7 cellular contexts compared by ENCODE assay signal in the genomic region with DNA sequence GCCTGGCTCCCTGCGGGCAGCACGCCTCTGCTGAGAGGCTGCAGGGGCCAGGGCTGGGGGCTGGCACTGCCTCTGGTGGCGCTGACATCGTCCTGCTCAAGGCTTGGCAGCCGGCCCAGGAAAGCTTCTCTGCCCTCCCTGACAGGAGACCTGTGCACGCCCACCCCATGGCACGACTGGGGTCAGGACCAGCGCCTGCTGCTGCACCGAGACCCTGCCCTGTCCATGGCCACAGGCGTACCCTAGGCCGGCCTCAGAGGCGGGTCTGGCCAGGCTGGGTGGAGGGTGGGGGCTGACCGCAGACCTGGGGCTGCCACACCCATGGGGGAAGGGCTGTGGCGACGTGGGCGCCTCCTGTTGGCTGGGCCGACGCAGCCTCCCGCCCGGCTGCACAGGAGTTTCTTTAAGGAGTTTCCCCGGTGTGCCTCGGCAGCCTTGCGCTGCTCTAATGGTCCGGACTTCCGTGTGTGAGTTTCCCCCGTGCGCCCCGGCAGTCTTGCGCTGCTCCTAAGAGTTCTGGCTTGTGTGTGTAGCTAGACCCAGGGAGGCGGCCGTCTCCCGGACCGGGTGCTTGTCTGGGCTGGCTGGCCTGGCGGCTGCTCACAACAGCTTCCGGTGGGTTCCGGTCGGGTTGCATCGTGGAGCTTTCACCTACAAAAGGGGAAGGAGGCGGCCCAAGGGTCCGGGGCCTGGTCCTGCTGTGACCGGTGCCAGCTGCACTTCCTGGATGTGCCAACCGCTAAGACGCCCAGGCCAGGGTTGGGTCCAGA. TPM values are rescaled to one million over a fixed set of nuclear protein-coding genes. Genes with fewer than 3 reads are reported as not detected.
DNase-seq lines count a peak whose midpoint lies in the region; ATAC-seq and TF ChIP-seq lines count a peak whose summit lies in the region.

No MANE protein-coding gene starts in this region.

- WGBS in ovary, 3 donors = 11 to 20% (median 12%) methylated on average over 22 to 43 of the region's 43 CpGs
- WGBS in tibial nerve, 2 donors = 3 to 15% methylated on average over 11 to 39 of the region's 43 CpGs

- H3K9ac ChIP-seq in OCI-LY1 (ENCODE audit: low read length) = peak overlapping the region; percentile 77

- peak overlapping the region; percentile 95 for H3K27ac Mint-ChIP-seq in activated T-cell treated with anti-CD3 and anti-CD28 coated beads, Interleukin-2, amount 50 U/mL, for 72 hours

- peaks cover 4 to 6% of the 10 kb centered on the region in 2 donors for H3K36me3 Mint-ChIP-seq in activated T-cell treated with anti-CD3 and anti-CD28 coated beads, Interleukin-2, amount 50 U/mL, for 72 hours (ENCODE audit: insufficient read depth in 2 of 2)

- H3K9me3 ChIP-seq in OCI-LY1 (ENCODE audit: low read length) (no peaks in the 10 kb centered on the region), ovary (no peaks in the 10 kb centered on the region), tibial nerve (no peaks in the 10 kb centered on the region)

- no peaks in the 10 kb centered on the region for H3K9me2 ChIP-seq in OCI-LY1 (ENCODE audit: low read depth, low read length)

- H3K27ac ChIP-seq in OCI-LY1 (ENCODE audit: low read depth, low read length, poor library complexity, severe bottlenecking) (peak overlapping the region; percentile 100), ovary (peak overlapping the region; percentile 4 to 60), tibial nerve (peak overlapping the region; percentile 9 to 93 (median 84))

- no peaks in the 10 kb centered on the region for H3K27me3 Mint-ChIP-seq in activated T-cell treated with anti-CD3 and anti-CD28 coated beads, Interleukin-2, amount 50 U/mL, for 72 hours (ENCODE audit: low read depth)

- H3K36me3 ChIP-seq in OCI-LY1 (ENCODE audit: insufficient read depth, low read length) (peaks cover 44% of the 10 kb centered on the region; the same call in 1 of the 2 replicates), ovary (no peaks in the 10 kb centered on the region), tibial nerve (peaks cover 0 to 27% (median 7%) of the 10 kb centered on the region in 3 donors)

- peak; percentile 43 for ATAC-seq in GM18511 (IDR thresholded peaks at IDR 0.05; ENCODE audit: unreplicated experiment)
- ATAC-seq in HG02981 (IDR thresholded peaks at IDR 0.05; ENCODE audit: unreplicated experiment) = peak; percentile 39
- ATAC-seq in activated T-cell treated with anti-CD3 and anti-CD28 coated beads, Interleukin-2, amount 50 U/mL, for 72 hours (replicated peaks in 1 of 2) = peak; percentile 48 to 53

- H3K4me1 ChIP-seq in OCI-LY1 (ENCODE audit: insufficient read depth, low read length, severe bottlenecking) (peaks cover 88% of the 10 kb centered on the region), ovary (ENCODE audit: insufficient read depth) (peaks cover 9% of the 10 kb centered on the region), tibial nerve (peaks cover 0 to 57% (median 38%) of the 10 kb centered on the region in 4 donors)

- H3K4me3 Mint-ChIP-seq in activated T-cell treated with anti-CD3 and anti-CD28 coated beads, Interleukin-2, amount 50 U/mL, for 72 hours = peak overlapping the region; percentile 91 to 92

- DNase-seq in activated T-cell treated with anti-CD3 and anti-CD28 coated beads, Interleukin-2, amount 50 U/mL, for 72 hours = peak; percentile 81 to 84
- DNase-seq in fibroblast of the conjunctiva (ENCODE audit: low read depth) (peak; percentile 36), ovary (peak; percentile 62 to 79 (median 68)), tibial nerve (ENCODE audit: low spot score in 2 of 2) (peak in 1 of 2 donors; percentile 40)

- intact Hi-C loops in ovary (cut with DNase I) = loop anchor here in 1 of 4 donors (10.0 kb wide), 1 partner anchor 236 kb away; no protein-coding TSS in a partner anchor

- peaks cover 45% of the 10 kb centered on the region for H3K4me1 Mint-ChIP-seq in activated T-cell treated with anti-CD3 and anti-CD28 coated beads, Interleukin-2, amount 50 U/mL, for 72 hours (ENCODE audit: low read depth)

- TF ChIP-seq EP300 in ovary (IDR thresholded peaks at IDR 0.05) (no peak), tibial nerve (IDR thresholded peaks at IDR 0.05) (no peak)

- H3K27me3 ChIP-seq in OCI-LY1 (ENCODE audit: insufficient read depth, low read length) (no peaks in the 10 kb centered on the region), ovary (no peaks in the 10 kb centered on the region), tibial nerve (no peaks in the 10 kb centered on the region)

- H3K4me3 ChIP-seq in OCI-LY1 (ENCODE audit: low read depth, low read length, poor library complexity, severe bottlenecking) (peak overlapping the region; percentile 97), ovary (peak overlapping the region; percentile 30), tibial nerve (peak overlapping the region; percentile 15 to 50 (median 48))

- no peak overlapping the region for H2AFZ ChIP-seq in OCI-LY1 (ENCODE audit: low read length)

- peaks cover 23% of the 10 kb centered on the region; the same call in 1 of the 2 replicates for H3F3A ChIP-seq in OCI-LY1 (ENCODE audit: insufficient read depth, low read length)

- no peaks in the 10 kb centered on the region for H3K9me3 Mint-ChIP-seq in activated T-cell treated with anti-CD3 and anti-CD28 coated beads, Interleukin-2, amount 50 U/mL, for 72 hours

- peak; percentile 56 for TF ChIP-seq CTCF in OCI-LY1 (IDR thresholded peaks at IDR 0.05; ENCODE audit: low read length)
- peak in 1 of 3 donors; percentile 17 for TF ChIP-seq CTCF in ovary (IDR thresholded peaks at IDR 0.05)
- TF ChIP-seq CTCF in tibial nerve (IDR thresholded peaks at IDR 0.05) = peak; percentile 25 to 50 (median 40)

- H4K20me1 ChIP-seq in OCI-LY1 (ENCODE audit: insufficient read depth, low read length) = no peaks in the 10 kb centered on the region

- no peak for TF ChIP-seq POLR2A in ovary (IDR thresholded peaks at IDR 0.05)
- TF ChIP-seq POLR2A in tibial nerve (IDR thresholded peaks at IDR 0.05) = no peak

- H3K79me2 ChIP-seq in OCI-LY1 (ENCODE audit: insufficient read depth, low read length) = peaks cover 5% of the 10 kb centered on the region; the same call in 1 of the 2 replicates

- H3K4me2 ChIP-seq in OCI-LY1 (ENCODE audit: low read length) = peak overlapping the region; percentile 77

RNA-seq across cellular contexts. Expression of a gene that starts 4.7 kb away (rescaled TPM):
- total RNA-seq in activated T-cell treated with anti-CD3 and anti-CD28 coated beads, Interleukin-2, amount 50 U/mL, for 72 hours = 100 to 1,000 TPM; 108 to 125 TPM
- total RNA-seq in ovary (10 to 100 TPM; 23.5 to 35.2 (median 27.2) TPM), tibial nerve (10 to 100 TPM; 22.4 to 71.4 (median 27.1) TPM)
- polyA plus RNA-seq in ovary = 10 to 100 TPM in 1 of 2 donors, under 1 TPM in 1; 0.58 to 25.9 TPM

RNA-seq across cellular contexts. Expression of a gene that starts 10.4 kb away (rescaled TPM):
- 10 to 100 TPM; 17.6 to 19.4 TPM for total RNA-seq in activated T-cell treated with anti-CD3 and anti-CD28 coated beads, Interleukin-2, amount 50 U/mL, for 72 hours
- total RNA-seq in ovary (10 to 100 TPM; 18.9 to 31.1 (median 23.0) TPM), tibial nerve (10 to 100 TPM; 36.1 to 66.6 (median 44.8) TPM)
- polyA plus RNA-seq in ovary = 10 to 100 TPM in 1 of 2 donors, under 1 TPM in 1; 0.40 to 23.4 TPM

RNA-seq across cellular contexts. Expression of a gene that starts 19.8 kb away (rescaled TPM):
- total RNA-seq in activated T-cell treated with anti-CD3 and anti-CD28 coated beads, Interleukin-2, amount 50 U/mL, for 72 hours = 1 to 10 TPM; 3.8 to 8.0 TPM
- total RNA-seq in ovary (1 to 10 TPM; 1.8 to 5.6 (median 3.1) TPM), tibial nerve (under 1 TPM in 1 of 4 donors, not detected in 3; 0.30 TPM)
- 1 to 10 TPM in 1 of 2 donors, under 1 TPM in 1; 0.27 to 2.0 TPM for polyA plus RNA-seq in ovary

RNA-seq across cellular contexts. Expression of a gene that starts 54.5 kb away (rescaled TPM):
- total RNA-seq in activated T-cell treated with anti-CD3 and anti-CD28 coated beads, Interleukin-2, amount 50 U/mL, for 72 hours = 10 to 100 TPM; 64.9 to 69.7 TPM
- total RNA-seq in ovary (10 to 100 TPM; 35.9 to 52.2 (median 40.8) TPM), tibial nerve (100 to 1,000 TPM in 1 of 4 donors, 10 to 100 TPM in 3; 72.2 to 127 (median 78.6) TPM)
- 10 to 100 TPM in 1 of 2 donors, 1 to 10 TPM in 1; 7.5 to 42.6 TPM for polyA plus RNA-seq in ovary

Comparison
In these comparisons a context has a peak if more than half of its experiments do, and no peak if none do; other contexts are left out.
1. H3K27ac ChIP-seq: peak in every context shown above with its lines; median percentile 100 in OCI-LY1; 84 in tibial nerve; 32 in ovary.
2. H3K4me3 ChIP-seq: peak in every context shown above with its lines; median percentile 97 in OCI-LY1; 48 in tibial nerve; 30 in ovary.